Comparison of ENCODE assay signal across 9 cellular contexts in genomic region chr2:60565472-60565871, GRCh38. TPM values are rescaled to one million over a fixed set of nuclear protein-coding genes. Genes with fewer than 3 reads are reported as not detected.
DNase-seq lines count a peak whose midpoint lies in the region; ATAC-seq, FAIRE-seq and TF ChIP-seq lines count a peak whose summit lies in the region.
"Had no signal": no experiment of that assay in that cellular context is flagged by ENCODE, and none has a peak within 500 bp of the region (broad histone marks: within the 10 kb centered on the region; RNA-seq: fewer than 3 reads in every experiment).

No MANE protein-coding gene starts in this region.

- POLR2A ChIA-PET in A549 (lab: Yijun Ruan, JAX) = no interaction called here

- no peak overlapping the region for H3K27ac ChIP-seq in A549
- no peak overlapping the region for H3K27ac ChIP-seq in coronary artery
- H3K27ac ChIP-seq: pancreas had no signal

- peak; percentile 27; the same call in 2 of the 3 replicates for TF ChIP-seq CTCF in A549 (IDR thresholded peaks at IDR 0.05)
- no peak for TF ChIP-seq CTCF in coronary artery (IDR thresholded peaks at IDR 0.05)

- ATAC-seq in A549 = peak; percentile 42; a peak in 3 of 6 replicates
- no peak for ATAC-seq in sciatic nerve

- intact Hi-C loops in sciatic nerve (cut with DNase I) = no loop called here

- H3K4me3 ChIP-seq in A549 (no peak overlapping the region), coronary artery (no peak overlapping the region)
- H3K4me3 ChIP-seq: pancreas had no signal

- no peak for TF ChIP-seq EP300 in A549 (IDR thresholded peaks at IDR 0.05)

- H3K4me1 ChIP-seq in A549 = no peaks in the 10 kb centered on the region
- H3K4me1 ChIP-seq: pancreas had no signal

- WGBS in A549 (ENCODE audit: missing lambda C conversion rate) = under 1% methylated on average over 3 of the region's 3 CpGs

- FAIRE-seq in A549 (lab: Jason Lieb, UNC) (no peak), GM12891 (lab: Jason Lieb, UNC) (peak; percentile 55)
- FAIRE-seq: pancreas had no signal

- TF ChIP-seq POLR2A in A549 (IDR thresholded peaks at IDR 0.05; ENCODE audit: low read length) = no peak
- TF ChIP-seq POLR2A in GM12891 (IDR thresholded peaks at IDR 0.05; ENCODE audit: low read depth, low read length) = no peak

- no peak overlapping the region for H3K4me2 ChIP-seq in A549

- CTCF ChIA-PET in A549 (lab: Yijun Ruan, JAX) = interaction anchor here (1.5 to 3.2 kb wide), 2 partner anchors 16 to 109 kb away, joined by 3 to 20 read pairs; no protein-coding TSS in a partner anchor

- no peaks in the 10 kb centered on the region for H3K9me3 ChIP-seq in A549
- H3K9me3 ChIP-seq: pancreas had no signal

- DNase-seq in A549 (ENCODE audit: low read depth in 1 of 2, low spot score in 1 of 2) = peak in 1 of 2 experiments; percentile 42
- DNase-seq in GM12891 (ENCODE audit: insufficient read length, low spot score) = no peak
- peak; percentile 14 for DNase-seq in NCI-H524 treated with DMSO at 0.1 percent for 48 hours (lab: John Stamatoyannopoulos, UW)
- peak; percentile 8 for DNase-seq in dermis blood vessel endothelial cell
- no peak for DNase-seq in coronary artery (ENCODE audit: low spot score)
- no peak for DNase-seq in sciatic nerve (ENCODE audit: low spot score)
- DNase-seq in activated gamma-delta T cell treated with Interleukin-2 at 50 U/mL for 16 hours = no peak
- no peak for DNase-seq in cerebellar nuclear complex (lab: John Stamatoyannopoulos, UW)
- DNase-seq: pancreas had no signal

- TF ChIP-seq RAD21 in A549 (conservative IDR thresholded peaks at IDR 0.05 in 1 of 2, IDR thresholded peaks at IDR 0.05 in 1 of 2) = peak; percentile 10 to 38; a peak in 1 of 5 replicates

TF ChIP-seq in A549, 52 proteins besides CTCF, POLR2A, EP300 and RAD21:
- TF ChIP-seq FOSL2 (IDR thresholded peaks at IDR 0.05) (no peak), FOSL2 (CRISPR knock-in tag; IDR thresholded peaks at IDR 0.05) (no peak), ZFP36 (IDR thresholded peaks at IDR 0.05; ENCODE audit: borderline replicate concordance, partially characterized antibody) (no peak), SMC3 (IDR thresholded peaks at IDR 0.05) (0 out of 3 replicates have a peak, but pooled peaks have one; percentile 7)

TF ChIP-seq in GM12891, 5 proteins besides CTCF, POLR2A, EP300 and RAD21:
- TF ChIP-seq POU2F2 (IDR thresholded peaks at IDR 0.05; ENCODE audit: low read depth, low read length) (no peak), POLR2AphosphoS5 (IDR thresholded peaks at IDR 0.05; ENCODE audit: low read depth, low read length) (no peak), SPI1 (IDR thresholded peaks at IDR 0.05; ENCODE audit: low read depth, low read length) (no peak)

RNA-seq across cellular contexts. Expression of gene BCL11A, which starts 12.0 kb away (rescaled TPM):
- polyA plus RNA-seq in A549 (2011; rRNA removed) (0.12 and 0.13 TPM in 2 replicates), A549 (2017; fragmentation: RNase III; extraction: RNeasy Plus Mini Kit Qiagen cat#74134 plus additional on column Dnase treatment) (0.04 to 0.12 TPM in 2 of 3 replicates, not detected in the other)
- 0.03 TPM in 2 replicates for polyA plus RNA-seq in A549 (2012; cell fraction: cytosol; rRNA removed)
- polyA plus RNA-seq in A549 (2012; cell fraction: nucleus; rRNA removed) = 0.01 and 0.02 TPM in 2 replicates
- polyA minus RNA-seq in A549 (2011; rRNA and poly(A)+ RNA removed) = 0.10 and 0.41 TPM in 2 replicates
- polyA plus RNA-seq in GM12891 (2012; ENCODE audit: low read depth, missing spikeins) = 10.6 TPM
- total RNA-seq in dermis blood vessel endothelial cell (under 0.01 and 0.23 TPM in 2 replicates), sciatic nerve (1.6 TPM)

Comparison
In these comparisons a context has a peak if more than half of its experiments do, and no peak if none do; other contexts are left out.
1. DNase-seq: peak in NCI-H524 treated with DMSO at 0.1 percent for 48 hours (single experiment) and dermis blood vessel endothelial cell (single experiment); none in GM12891 (single experiment), coronary artery (single experiment), sciatic nerve (single experiment), activated gamma-delta T cell treated with Interleukin-2 at 50 U/mL for 16 hours (single experiment) and cerebellar nuclear complex (0 of 2).